ENCODE assay signal across 28 cellular contexts in the genomic region with DNA sequence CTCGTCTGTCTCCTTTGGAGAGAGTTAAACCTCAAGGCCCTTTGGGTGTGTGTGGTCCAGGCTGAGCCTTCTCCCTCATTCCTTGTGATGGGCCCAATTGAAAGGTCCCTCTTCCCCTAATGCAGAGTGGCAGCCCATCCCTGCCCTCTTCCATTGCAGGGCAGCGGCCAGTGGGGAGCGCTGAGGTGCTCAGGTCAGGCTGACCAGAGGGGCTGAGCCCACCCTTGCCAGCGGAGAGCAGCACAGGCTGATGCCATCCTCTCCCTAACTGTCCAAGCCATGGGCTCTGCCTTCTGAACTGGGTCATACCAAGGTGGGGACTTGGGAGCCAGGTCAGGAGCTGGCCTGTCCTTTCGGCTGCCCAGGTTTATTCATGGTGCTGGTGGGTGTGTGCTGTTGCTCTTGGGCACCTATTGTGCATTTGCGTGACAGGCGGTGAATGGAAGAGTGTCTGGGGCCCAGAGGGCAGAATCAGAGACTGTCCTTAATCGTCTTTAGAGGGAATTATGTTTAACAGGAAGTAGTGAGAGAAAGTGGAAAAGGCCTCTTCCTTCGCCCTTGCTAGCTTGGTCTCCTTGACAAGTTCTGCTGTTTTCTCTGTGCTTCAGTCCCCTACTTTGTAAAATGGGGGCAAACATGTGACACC.
DNase-seq lines count a peak whose midpoint lies in the region; ATAC-seq and TF ChIP-seq lines count a peak whose summit lies in the region.
"Had no signal": no experiment of that assay in that cellular context is flagged by ENCODE, and none has a peak within 500 bp of the region (broad histone marks: within the 10 kb centered on the region; RNA-seq: fewer than 3 reads in every experiment).

No MANE protein-coding gene starts in this region.

- no peaks in the 10 kb centered on the region for H3K36me3 ChIP-seq in transverse colon
- H3K36me3 ChIP-seq: colonic mucosa, gastrocnemius medialis had no signal

- intact Hi-C loops in cardiac septum (cut with DNase I) = no loop called here
- intact Hi-C loops in left ventricle myocardium superior (cut with micrococcal nuclease) = no loop called here
- intact Hi-C loops in transverse colon (cut with DNase I; ENCODE audit: low total_unique reads) = no loop called here

- ATAC-seq in left ventricle myocardium superior (no peak), HG03521 (IDR thresholded peaks at IDR 0.05; ENCODE audit: unreplicated experiment) (no peak)
- ATAC-seq in activated T-helper 17 cell treated with anti-CD3 and anti-CD28 coated beads, Interleukin-2, amount 50 U/mL, for 72 hours (replicated peaks) = no peak
- ATAC-seq: gastrocnemius medialis; HCT116; left lobe of liver; naive thymus-derived CD8-positive, alpha-beta T cell had no signal

- no peaks in the 10 kb centered on the region for H3K27me3 Mint-ChIP-seq in activated T-helper 17 cell treated with anti-CD3 and anti-CD28 coated beads, Interleukin-2, amount 50 U/mL, for 72 hours
- no peaks in the 10 kb centered on the region for H3K27me3 Mint-ChIP-seq in neural crest cell (ENCODE audit: low read depth)
- H3K27me3 Mint-ChIP-seq: naive thymus-derived CD8-positive, alpha-beta T cell had no signal

- peak overlapping the region; percentile 76 for H3K27ac Mint-ChIP-seq in activated T-helper 17 cell treated with anti-CD3 and anti-CD28 coated beads, Interleukin-2, amount 50 U/mL, for 72 hours
- H3K27ac Mint-ChIP-seq in neural crest cell (ENCODE audit: unreplicated experiment) = no peak overlapping the region
- H3K27ac Mint-ChIP-seq: mesothelial cell of epicardium had no signal

- WGBS in transverse colon (ENCODE audit: low coverage in 1 of 2), 2 donors = 90 to 100% methylated on average over 1 to 9 of the region's 9 CpGs

- H3K4me3 Mint-ChIP-seq in activated T-helper 17 cell treated with anti-CD3 and anti-CD28 coated beads, Interleukin-2, amount 50 U/mL, for 72 hours = no peak overlapping the region
- peak overlapping the region; percentile 24 for H3K4me3 Mint-ChIP-seq in neural crest cell
- H3K4me3 Mint-ChIP-seq: activated T-cell treated with anti-CD3 and anti-CD28 coated beads, Interleukin-2, amount 50 U/mL, for 4 hours; immature natural killer cell; mesothelial cell of epicardium; naive thymus-derived CD8-positive, alpha-beta T cell had no signal

- peaks cover 6% of the 10 kb centered on the region for H3K4me1 Mint-ChIP-seq in activated T-helper 17 cell treated with anti-CD3 and anti-CD28 coated beads, Interleukin-2, amount 50 U/mL, for 72 hours
- peaks cover 35% of the 10 kb centered on the region for H3K4me1 Mint-ChIP-seq in neural crest cell

- no peak overlapping the region for H3K4me3 ChIP-seq in transverse colon
- H3K4me3 ChIP-seq: BLaER1 treated with 17β-estradiol and CSF1 and Interleukin-3, amounts not matched to agents 10 nM and 100 nM; colonic mucosa; gastrocnemius medialis had no signal

- no peaks in the 10 kb centered on the region for H3K9me3 ChIP-seq in transverse colon
- H3K9me3 ChIP-seq: BLaER1 treated with 17β-estradiol and CSF1 and Interleukin-3, amounts not matched to agents 10 nM and 100 nM; colonic mucosa; gastrocnemius medialis had no signal

- no peaks in the 10 kb centered on the region for H3K27me3 ChIP-seq in transverse colon
- H3K27me3 ChIP-seq: BLaER1 treated with 17β-estradiol and CSF1 and Interleukin-3, amounts not matched to agents 10 nM and 100 nM; colonic mucosa; gastrocnemius medialis had no signal

- no peak for TF ChIP-seq EP300 in transverse colon (IDR thresholded peaks at IDR 0.05; ENCODE audit: low read depth)

- peaks cover 4 to 10% (median 5%) of the 10 kb centered on the region in 4 donors for H3K4me1 ChIP-seq in transverse colon
- H3K4me1 ChIP-seq: colonic mucosa had no signal

- H3K36me3 Mint-ChIP-seq in activated T-helper 17 cell treated with anti-CD3 and anti-CD28 coated beads, Interleukin-2, amount 50 U/mL, for 72 hours (ENCODE audit: low read depth) = no peaks in the 10 kb centered on the region
- H3K36me3 Mint-ChIP-seq in neural crest cell (ENCODE audit: low read depth) = peaks cover 27% of the 10 kb centered on the region

- DNase-seq in cardiac septum (ENCODE audit: low spot score) (peak; percentile 58), left ventricle myocardium superior (no peak), neural crest cell (ENCODE audit: low read depth, low spot score) (no peak), transverse colon (peak; percentile 5), AG08395 (ENCODE audit: low spot score) (no peak), T-helper 2 cell (no peak)
- DNase-seq: activated CD4-positive, CD25-positive, alpha-beta regulatory T cell; activated naive CD4-positive, alpha-beta T cell treated with Interleukin-2 at 50 U/mL for 16 hours; activated T-cell treated with anti-CD3 and anti-CD28 coated beads, Interleukin-2, amount 50 U/mL, for 4 hours; amygdala; colonic mucosa; gastrocnemius medialis; hippocampal formation; immature natural killer cell; naive thymus-derived CD8-positive, alpha-beta T cell; NCI-H1092; NCI-H187 treated with DMSO at 0.1 percent for 48 hours; NCI-H226; OCI-M1; posterior cingulate gyrus; Right ventricle myocardium superior; stimulated activated CD4-positive, alpha-beta T cell treated with anti-CD3 and anti-CD28 coated beads, Interleukin-2, amount 100 ng/mL, for 24 hours had no signal

- TF ChIP-seq POLR2A in transverse colon (IDR thresholded peaks at IDR 0.05) = no peak

- TF ChIP-seq CTCF in neural crest cell (conservative IDR thresholded peaks at IDR 0.05) = no peak
- no peak for TF ChIP-seq CTCF in transverse colon (IDR thresholded peaks at IDR 0.05)

- no peaks in the 10 kb centered on the region for H3K9me3 Mint-ChIP-seq in activated T-helper 17 cell treated with anti-CD3 and anti-CD28 coated beads, Interleukin-2, amount 50 U/mL, for 72 hours
- no peaks in the 10 kb centered on the region for H3K9me3 Mint-ChIP-seq in neural crest cell
- H3K9me3 Mint-ChIP-seq: immature natural killer cell had no signal

- in situ Hi-C loops in transverse colon (cut with MboI; ENCODE audit: low pct_ligation_motif_present in 1 of 4, low pct_unique_long_range_greater_than_20kb in 1 of 4, low sequenced_read_pairs in 3 of 4) = no loop called here

- no peak overlapping the region for H3K27ac ChIP-seq in transverse colon
- H3K27ac ChIP-seq: BLaER1 treated with 17β-estradiol and CSF1 and Interleukin-3, amounts not matched to agents 10 nM and 100 nM; colonic mucosa; gastrocnemius medialis had no signal

Comparison
In these comparisons a context has a peak if more than half of its experiments do, and no peak if none do; other contexts are left out.
1. DNase-seq: peak in cardiac septum (single experiment) and transverse colon (single experiment); none in left ventricle myocardium superior (single experiment), neural crest cell (single experiment), AG08395 (single experiment) and T-helper 2 cell (0 of 5).